8 cellular contexts compared by ENCODE assay signal in the genomic region with DNA sequence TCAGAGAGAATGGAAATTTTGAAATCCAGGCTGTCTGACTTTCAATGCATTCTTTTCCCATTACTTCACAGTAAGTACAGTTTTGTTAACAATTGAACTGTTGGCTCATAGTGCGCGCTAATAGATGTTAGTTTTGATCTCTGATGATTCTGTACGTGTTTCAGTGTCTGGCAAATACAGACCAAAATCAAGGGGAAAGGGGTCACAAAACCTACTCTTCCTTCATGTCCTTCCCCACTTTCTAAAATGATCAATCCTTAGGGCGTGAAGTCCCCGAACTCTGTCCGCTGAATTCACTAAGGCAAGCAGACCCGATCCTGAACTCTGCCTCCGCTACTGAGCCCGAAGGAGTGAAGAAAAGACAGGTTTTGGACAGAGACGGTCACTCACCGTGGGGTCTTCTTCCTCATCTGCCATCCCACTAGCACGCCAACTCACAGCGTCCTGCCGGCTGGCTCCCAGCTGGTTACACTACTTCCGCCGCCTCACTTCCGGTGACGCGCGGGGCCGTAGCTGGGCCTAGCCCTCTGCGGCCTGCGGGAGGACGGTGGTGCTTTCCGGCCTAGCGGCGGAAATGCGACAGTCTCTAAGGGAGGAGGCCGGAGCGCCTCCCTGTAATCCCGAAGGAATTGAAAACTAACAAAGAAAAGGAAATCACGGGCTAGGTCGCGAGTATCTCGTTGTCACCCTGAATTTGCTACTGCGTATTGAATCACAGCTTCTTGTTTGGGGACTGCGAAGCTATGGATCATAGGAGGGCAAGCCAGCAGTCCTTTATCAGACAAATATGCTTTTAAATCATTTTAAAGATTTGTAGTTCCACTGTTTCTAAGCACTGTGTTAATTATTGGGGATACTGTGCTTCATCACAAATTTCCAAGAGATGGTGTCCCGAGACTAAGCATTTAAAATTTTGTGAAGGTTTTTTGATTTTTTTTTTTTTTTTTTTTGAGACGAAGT. TPM values are rescaled to one million over a fixed set of nuclear protein-coding genes. Genes with fewer than 3 reads are reported as not detected.
DNase-seq lines count a peak whose midpoint lies in the region; ATAC-seq, FAIRE-seq and TF ChIP-seq lines count a peak whose summit lies in the region.

A gene with protein sequence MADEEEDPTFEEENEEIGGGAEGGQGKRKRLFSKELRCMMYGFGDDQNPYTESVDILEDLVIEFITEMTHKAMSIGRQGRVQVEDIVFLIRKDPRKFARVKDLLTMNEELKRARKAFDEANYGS (minus strand): TSS at position 473 of the 960 bp plus-strand sequence. CDS start 56 bp downstream, at position 417.

- intact Hi-C loops in left ventricle myocardium superior (cut with micrococcal nuclease), result no loop called here
- intact Hi-C loops in psoas muscle (cut with DNase I), result loop anchor here in 1 of 2 donors (1.0 to 5.0 kb wide), 2 partner anchors 24 to 34 kb away; a partner anchor contains a TSS

- H3K27me3 ChIP-seq in psoas muscle (ENCODE audit: insufficient read depth in 3 of 3, low read length in 2 of 3), result no peaks in the 10 kb centered on the region

- peaks cover 9% of the 10 kb centered on the region for H3K4me1 ChIP-seq in psoas muscle

- peak; percentile 44 for TF ChIP-seq CTCF in psoas muscle (IDR thresholded peaks at IDR 0.05)

- H3K27ac ChIP-seq in angular gyrus (ENCODE audit: low read depth, low read length) (peak within 1 kb of the TSS; percentile 99), psoas muscle (peak within 1 kb of the TSS; percentile 99)

- H3K9me3 ChIP-seq in psoas muscle, result no peaks in the 10 kb centered on the region

- H3K36me3 ChIP-seq in psoas muscle (ENCODE audit: insufficient read depth in 1 of 2, low read depth in 1 of 2), result peaks cover 0 to 26% of the 10 kb centered on the region in 2 donors

- DNase-seq in NCI-H1694 (lab: John Stamatoyannopoulos, UW) (peak; percentile 89), T-helper 2 cell (peak; percentile 70 to 93 (median 78)), left ventricle myocardium superior (peak; percentile 97), psoas muscle (peak; percentile 96 to 98), urothelium cell line (ENCODE audit: low spot score) (peak; percentile 98)

- H3K4me3 ChIP-seq in psoas muscle, result peak within 1 kb of the TSS; percentile 99

- peak; percentile 88 for TF ChIP-seq POLR2A in GM15510 (IDR thresholded peaks at IDR 0.05; ENCODE audit: borderline replicate concordance, extremely low read depth, insufficient read length)

- peak; percentile 91 for FAIRE-seq in urothelium cell line (lab: Jason Lieb, UNC)

- ATAC-seq in HG02884 (IDR thresholded peaks at IDR 0.05; ENCODE audit: unreplicated experiment) (peak; percentile 99), left ventricle myocardium superior (peak; percentile 100), psoas muscle (peak; percentile 100)

- 3 to 5% (median 3%) methylated on average over 39 of the region's 39 CpGs for WGBS in psoas muscle, 3 donors

RNA-seq across cellular contexts. Expression of the gene that starts here (rescaled TPM):
- total RNA-seq in left ventricle myocardium superior (62.4 TPM), psoas muscle (10 to 100 TPM; 61.5 to 89.9 (median 72.9) TPM)
- 100 to 1,000 TPM in 2 of 3 donors, 10 to 100 TPM in 1; 74.3 to 228 (median 120) TPM for polyA plus RNA-seq in psoas muscle

Comparison
In these comparisons a context has a peak if more than half of its experiments do, and no peak if none do; other contexts are left out.
1. Peak in every context shown above with its lines: DNase-seq, ATAC-seq, H3K4me3 ChIP-seq and H3K27ac ChIP-seq.